ENCODE assay signal across 13 cellular contexts in genomic region chr10:3568983-3569382, GRCh38.
"Had no signal": no experiment of that assay in that cellular context is flagged by ENCODE, and none has a peak within 500 bp of the region (broad histone marks: within the 10 kb centered on the region; RNA-seq: fewer than 3 reads in every experiment).

No MANE protein-coding gene starts in this region.

- DNase-seq: activated CD4-positive, alpha-beta memory T cell treated with anti-CD3 and anti-CD28 coated beads for 36 hours; activated effector memory CD4-positive, alpha-beta T cell treated with anti-CD3 and anti-CD28 coated beads, Interleukin-2, amount 50 U/mL, for 16 hours; activated naive CD8-positive, alpha-beta T cell treated with anti-CD3 and anti-CD28 coated beads for 36 hours; activated T-cell treated with anti-CD3 and anti-CD28 coated beads, Interleukin-2, amount 50 U/mL, for 4 hours; brain microvascular endothelial cell; hypothalamus; immature natural killer cell; lower lobe of right lung; midbrain; retina; stimulated activated CD4-positive, alpha-beta T cell treated with anti-CD3 and anti-CD28 coated beads, Interleukin-4, amount 100 ng/mL, for 4 hours; stimulated activated naive CD8-positive, alpha-beta T cell treated with anti-CD3 and anti-CD28 coated beads, Interleukin-15, amount 100 ng/mL, for 72 hours; testis had no signal

- ATAC-seq: activated T-cell treated with anti-CD3 and anti-CD28 coated beads, Interleukin-2, amount 50 U/mL, for 4 hours; lower lobe of right lung; stimulated activated naive CD8-positive, alpha-beta T cell treated with anti-CD3 and anti-CD28 coated beads, Interleukin-15, amount 100 ng/mL, for 72 hours had no signal
